In the genomic region with DNA sequence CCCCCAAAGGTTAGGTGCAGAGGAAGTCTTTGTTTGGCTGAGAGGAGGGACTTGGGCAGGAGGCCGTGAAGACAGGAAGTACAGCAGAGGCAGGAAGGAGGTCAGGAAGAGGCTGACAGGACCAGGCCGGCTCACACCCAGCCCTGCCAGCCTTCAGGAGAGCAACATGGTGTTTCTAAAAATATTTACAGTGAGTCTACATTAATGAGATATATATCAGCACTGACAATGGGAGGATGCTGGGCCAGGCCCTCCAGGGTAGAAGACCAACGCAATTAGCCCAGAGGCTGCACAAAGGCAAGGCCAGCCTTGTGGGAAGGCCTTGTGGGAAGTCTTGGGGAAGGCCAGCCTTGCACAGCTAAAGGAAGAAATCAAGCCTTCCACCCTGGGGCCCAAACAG, we compare ENCODE assay signal across 20 cellular contexts. TPM values are rescaled to one million over a fixed set of nuclear protein-coding genes. Genes with fewer than 3 reads are reported as not detected.
"Had no signal": no experiment of that assay in that cellular context is flagged by ENCODE, and none has a peak within 500 bp of the region (broad histone marks: within the 10 kb centered on the region; RNA-seq: fewer than 3 reads in every experiment).

No MANE protein-coding gene starts in this region.

- H3K9me3 ChIP-seq: body of pancreas, colonic mucosa, pancreas, sigmoid colon, stomach, thoracic aorta had no signal

- H3K27me3 ChIP-seq: body of pancreas, colonic mucosa, pancreas, sigmoid colon, stomach had no signal

- H3K36me3 ChIP-seq: colonic mucosa, pancreas, sigmoid colon, stomach, thoracic aorta had no signal

- H3K9me3 Mint-ChIP-seq: activated T-helper 2 cell treated with anti-CD3 and anti-CD28 coated beads, Interferon-gamma antibody, Interleukin-2, Interleukin-4, amounts not matched to agents 10 μg/mL and 5 μg/mL and 100 μg/mL, durations not matched to agents 14 hours and 24 hours and 36 hours; T-helper 2 cell treated with Interferon-gamma antibody and Interleukin-4, amounts not matched to agents 5 μg/mL and 100 μg/mL, for 36 hours had no signal

- ATAC-seq: body of pancreas, left colon, pancreas had no signal

- H3K27ac ChIP-seq: body of pancreas, colonic mucosa, pancreas, sigmoid colon, stomach, thoracic aorta had no signal

- H3K4me3 Mint-ChIP-seq: T-helper 2 cell treated with Interferon-gamma antibody and Interleukin-4, amounts not matched to agents 5 μg/mL and 100 μg/mL, for 36 hours had no signal

- H3K4me3 ChIP-seq: body of pancreas, colonic mucosa, pancreas, sigmoid colon, stomach, thoracic aorta had no signal

- DNase-seq: activated CD4-positive, CD25-positive, alpha-beta regulatory T cell treated with anti-CD3 and anti-CD28 coated beads, Interleukin-2, amount 50 U/mL, for 72 hours; activated naive CD4-positive, alpha-beta T cell treated with anti-CD3 and anti-CD28 coated beads, Interleukin-2, amount 50 U/mL, for 16 hours; amniotic stem cell; body of pancreas; central memory CD4-positive, alpha-beta T cell; colonic mucosa; effector CD8-positive, alpha-beta T cell; foreskin melanocyte; head of caudate nucleus; left colon; pancreas; sigmoid colon; stimulated activated CD4-positive, alpha-beta T cell treated with anti-CD3 and anti-CD28 coated beads, Interleukin-2, amount 100 ng/mL, for 24 hours; stomach; SW 1271 had no signal

- H3K27ac Mint-ChIP-seq: activated T-helper 2 cell treated with anti-CD3 and anti-CD28 coated beads, Interferon-gamma antibody, Interleukin-2, Interleukin-4, amounts not matched to agents 10 μg/mL and 5 μg/mL and 100 μg/mL, durations not matched to agents 14 hours and 24 hours and 36 hours; T-helper 2 cell treated with Interferon-gamma antibody and Interleukin-4, amounts not matched to agents 5 μg/mL and 100 μg/mL, for 36 hours had no signal

- H3K4me1 ChIP-seq: body of pancreas, pancreas had no signal

RNA-seq across cellular contexts. Expression of a gene that starts 7.9 kb away (rescaled TPM):
- total RNA-seq: activated T-helper 2 cell treated with anti-CD3 and anti-CD28 coated beads, Interferon-gamma antibody, Interleukin-2, Interleukin-4, amounts not matched to agents 10 μg/mL and 5 μg/mL and 100 μg/mL, durations not matched to agents 14 hours and 24 hours and 36 hours; SK-MEL-5 had no signal
- polyA plus RNA-seq: neural cell had no signal
